ENCODE assay signal across 1 cellular context in genomic region chr7:102061981-102062390, GRCh38.
TF ChIP-seq lines count a peak whose summit lies in the region.

No MANE protein-coding gene starts in this region.

TF ChIP-seq in GM12878, 131 proteins besides CTCF, POLR2A, EP300 and RAD21 (continued from another document and continues in another):
- TF ChIP-seq ZBTB33 (IDR thresholded peaks at IDR 0.05) (no peak), IKZF1 (conservative IDR thresholded peaks at IDR 0.05) (peak; percentile 98), IRF5 (IDR thresholded peaks at IDR 0.05; ENCODE audit: borderline replicate concordance) (no peak), ZNF384 (IDR thresholded peaks at IDR 0.05; ENCODE audit: borderline replicate concordance, low read depth, low read length) (no peak), TARDBP (IDR thresholded peaks at IDR 0.05; ENCODE audit: borderline replicate concordance) (no peak), E4F1 (IDR thresholded peaks at IDR 0.05; ENCODE audit: borderline replicate concordance, partially characterized antibody) (no peak), MAX (IDR thresholded peaks at IDR 0.05; ENCODE audit: low read depth, low read length) (no peak), BCLAF1 (IDR thresholded peaks at IDR 0.05) (no peak), TCF12 (IDR thresholded peaks at IDR 0.05; ENCODE audit: low read depth, low read length) (peak; percentile 85), BACH1 (IDR thresholded peaks at IDR 0.05; ENCODE audit: borderline replicate concordance) (peak; percentile 59; the same call in 1 of the 2 replicates), ZNF217 (IDR thresholded peaks at IDR 0.05) (0 out of 2 replicates have a peak, but pooled peaks have one; percentile 17), STAT1 (conservative IDR thresholded peaks at IDR 0.05) (peak; percentile 69; the same call in 1 of the 2 replicates), CUX1 (IDR thresholded peaks at IDR 0.05; ENCODE audit: insufficient replicate concordance, low read depth, low read length) (no peak), BCL11A (IDR thresholded peaks at IDR 0.05; ENCODE audit: low read depth, low read length) (peak; percentile 84), KDM1A (IDR thresholded peaks at IDR 0.05; ENCODE audit: borderline replicate concordance) (no peak), RELB (IDR thresholded peaks at IDR 0.05; ENCODE audit: low read depth) (peak; percentile 97), ZBTB11 (CRISPR knock-in tag; IDR thresholded peaks at IDR 0.05) (no peak), RBBP5 (conservative IDR thresholded peaks at IDR 0.05) (no peak), ATF2 (IDR thresholded peaks at IDR 0.05; ENCODE audit: low read length) (peak; percentile 91), DPF2 (IDR thresholded peaks at IDR 0.05) (peak; percentile 93), MTA2 (IDR thresholded peaks at IDR 0.05; ENCODE audit: low read depth) (peak; percentile 80), SUZ12 (IDR thresholded peaks at IDR 0.05; ENCODE audit: unreplicated experiment) (no peak), HCFC1 (IDR thresholded peaks at IDR 0.05; ENCODE audit: low read length) (no peak), NKRF (conservative IDR thresholded peaks at IDR 0.05) (peak; percentile 52; the same call in 1 of the 2 replicates), SMAD5 (IDR thresholded peaks at IDR 0.05; ENCODE audit: low read depth) (no peak), TCF7 (IDR thresholded peaks at IDR 0.05; ENCODE audit: borderline replicate concordance) (no peak), WRNIP1 (IDR thresholded peaks at IDR 0.05; ENCODE audit: borderline replicate concordance, low read depth, low read length) (no peak), YY1 (IDR thresholded peaks at IDR 0.05; ENCODE audit: low read depth, low read length) (peak; percentile 54), MTA3 (IDR thresholded peaks at IDR 0.05; ENCODE audit: borderline replicate concordance, low read length) (no peak), JUND (IDR thresholded peaks at IDR 0.05; ENCODE audit: low read depth, low read length) (no peak), BHLHE40 (IDR thresholded peaks at IDR 0.05; ENCODE audit: borderline replicate concordance in 1 of 2, low read depth in 2 of 2, low read length in 1 of 2) (peak in 1 of 2 experiments; percentile 68; a peak in 2 of 4 replicates), BMI1 (IDR thresholded peaks at IDR 0.05; ENCODE audit: borderline replicate concordance) (no peak), ZNF274 (IDR thresholded peaks at IDR 0.05; ENCODE audit: insufficient read depth, insufficient read length) (no peak), SREBF2 (IDR thresholded peaks at IDR 0.05; ENCODE audit: low read length) (no peak)
